Comparison of ENCODE assay signal across 8 cellular contexts in genomic region chr3:151156618-151157216, GRCh38. TPM values are rescaled to one million over a fixed set of nuclear protein-coding genes. Genes with fewer than 3 reads are reported as not detected.
DNase-seq lines count a peak whose midpoint lies in the region; ATAC-seq and TF ChIP-seq lines count a peak whose summit lies in the region.

No MANE protein-coding gene starts in this region.

- H3K18ac ChIP-seq in mesendoderm (ENCODE audit: low read length) = no peak overlapping the region

- H4K8ac ChIP-seq in mesendoderm (ENCODE audit: low read depth, low read length) = no peak overlapping the region

- ATAC-seq in GM21526 (IDR thresholded peaks at IDR 0.05; ENCODE audit: low FRiP score, unreplicated experiment) = peak; percentile 72

- no peak overlapping the region for H3K56ac ChIP-seq in mesendoderm (ENCODE audit: low read length)

- in situ Hi-C loops in KBM-7 (cut with MboI; ENCODE audit: low pct_unique_long_range_greater_than_20kb, low sequenced_read_pairs) = no loop called here

- H3K36me3 ChIP-seq in OCI-LY7 (ENCODE audit: insufficient read depth, low read length) = peaks cover 18% of the 10 kb centered on the region; the same call in 1 of the 2 replicates
- no peaks in the 10 kb centered on the region for H3K36me3 ChIP-seq in mesendoderm (ENCODE audit: control insufficient read depth, insufficient read depth, low read length)

- no peaks in the 10 kb centered on the region for H4K20me1 ChIP-seq in OCI-LY7 (ENCODE audit: insufficient read depth, low read length)

- H3K4me1 ChIP-seq in OCI-LY7 (ENCODE audit: insufficient read depth, low read length, poor library complexity, severe bottlenecking) = no peaks in the 10 kb centered on the region
- no peaks in the 10 kb centered on the region for H3K4me1 ChIP-seq in mesendoderm (ENCODE audit: control insufficient read depth, low read depth, low read length)

- H3K27ac ChIP-seq in OCI-LY7 (ENCODE audit: low read depth, low read length, poor library complexity, severe bottlenecking) = no peak overlapping the region
- H3K27ac ChIP-seq in mesendoderm (ENCODE audit: low read depth, low read length) = no peak overlapping the region

- no peak overlapping the region for H3K9ac ChIP-seq in mesendoderm (ENCODE audit: low read length)

- H3K23ac ChIP-seq in mesendoderm (ENCODE audit: low read length) = no peak overlapping the region

- no peaks in the 10 kb centered on the region for H3K9me3 ChIP-seq in OCI-LY7 (ENCODE audit: low read length)

- POLR2A ChIA-PET in OCI-LY7 (lab: Charles Lee) = interaction anchor here (0.6 to 0.8 kb wide), 2 partner anchors 29 to 90 kb away, joined by 3 read pairs; no protein-coding TSS in a partner anchor

- no peak overlapping the region for H2BK120ac ChIP-seq in mesendoderm (ENCODE audit: low read depth, low read length)

- H3K27me3 ChIP-seq in mesendoderm (ENCODE audit: insufficient read depth, low read length, poor library complexity) = no peaks in the 10 kb centered on the region

- H2BK5ac ChIP-seq in mesendoderm (ENCODE audit: low read length) = no peak overlapping the region

- TF ChIP-seq CTCF in OCI-LY7 (conservative IDR thresholded peaks at IDR 0.05; ENCODE audit: low read length) (peak; percentile 83), choroid plexus epithelial cell (conservative IDR thresholded peaks at IDR 0.05; ENCODE audit: low read depth, low read length) (peak; percentile 68)

- peak; percentile 38 for DNase-seq in activated CD4-positive, alpha-beta T cell treated with anti-CD3 and anti-CD28 coated beads for 48 hours
- no peak for DNase-seq in activated CD4-positive, alpha-beta T cell treated with anti-CD3 and anti-CD28 coated beads, Interleukin-2, amount 50 U/mL, for 4 hours
- DNase-seq in KBM-7 (peak; percentile 72), OCI-LY7 (ENCODE audit: low spot score) (peak; percentile 77), choroid plexus epithelial cell (ENCODE audit: low read depth) (peak; percentile 81), mesendoderm (peak; percentile 91)
- no peak for DNase-seq in activated CD4-positive, CD25-positive, alpha-beta regulatory T cell (lab: John Stamatoyannopoulos, UW)

- no peak overlapping the region for H3K4ac ChIP-seq in mesendoderm (ENCODE audit: low read depth, low read length)

- H4K5ac ChIP-seq in mesendoderm (ENCODE audit: low read length) = no peak overlapping the region

- H3K9me2 ChIP-seq in OCI-LY7 (ENCODE audit: insufficient read depth, low read length) = no peaks in the 10 kb centered on the region

- no peaks in the 10 kb centered on the region for H3K79me2 ChIP-seq in OCI-LY7 (ENCODE audit: insufficient read depth, low read depth, low read length)
- H3K79me2 ChIP-seq in mesendoderm (ENCODE audit: control insufficient read depth, insufficient read depth, low read length) = no peaks in the 10 kb centered on the region

- BruUV-seq in OCI-LY7 (replicated peaks; lab: Mats Ljungman, UMichigan) = no TSS peak

- CTCF ChIA-PET in OCI-LY7 (lab: Charles Lee; ENCODE audit: unreplicated experiment) = no interaction called here

- H2AFZ ChIP-seq in OCI-LY7 (ENCODE audit: low read length) = no peak overlapping the region

- 100% methylated on average over 1 of the region's 3 CpGs for WGBS in mesendoderm (ENCODE audit: extremely low coverage, insufficient coverage, low lambda C conversion rate)

- no peak overlapping the region for H2BK15ac ChIP-seq in mesendoderm (replicated peaks; ENCODE audit: low read depth)

- no peak overlapping the region for H2AK5ac ChIP-seq in mesendoderm (ENCODE audit: low read length)

- no peak overlapping the region for H3K4me3 ChIP-seq in OCI-LY7 (ENCODE audit: low read depth, low read length, poor library complexity, severe bottlenecking)
- no peak overlapping the region for H3K4me3 ChIP-seq in choroid plexus epithelial cell (ENCODE audit: low read depth, low read length)
- H3K4me3 ChIP-seq in mesendoderm (ENCODE audit: low read length) = no peak overlapping the region

- intact Hi-C loops in OCI-LY7 (cut with micrococcal nuclease; ENCODE audit: unreplicated experiment) = no loop called here

- no peak overlapping the region for H3K4me2 ChIP-seq in OCI-LY7 (ENCODE audit: low read length)
- no peak overlapping the region for H3K4me2 ChIP-seq in mesendoderm (ENCODE audit: low read length)

- H3K79me1 ChIP-seq in mesendoderm (ENCODE audit: low read length) = no peaks in the 10 kb centered on the region

RNA-seq across cellular contexts. Expression of gene GPR171, which starts 46.3 kb away (rescaled TPM):
- total RNA-seq in OCI-LY7 (2014; rRNA removed; shearing (Covaris generic)) = not detected in 2 replicates
- total RNA-seq in OCI-LY7 (2022) = not detected in 2 replicates
- not detected for polyA plus RNA-seq in mesendoderm (2013, experiment 1 of 2)
- not detected for polyA plus RNA-seq in mesendoderm (2013, experiment 2 of 2)

Comparison
In these comparisons a context has a peak if more than half of its experiments do, and no peak if none do; other contexts are left out.
1. DNase-seq: peak in activated CD4-positive, alpha-beta T cell treated with anti-CD3 and anti-CD28 coated beads for 48 hours (single experiment), KBM-7 (single experiment), OCI-LY7 (single experiment), choroid plexus epithelial cell (single experiment) and mesendoderm (single experiment); none in activated CD4-positive, alpha-beta T cell treated with anti-CD3 and anti-CD28 coated beads, Interleukin-2, amount 50 U/mL, for 4 hours (0 of 2) and activated CD4-positive, CD25-positive, alpha-beta regulatory T cell (0 of 4).